ENCODE assay signal across 1 cellular context in the genomic region with DNA sequence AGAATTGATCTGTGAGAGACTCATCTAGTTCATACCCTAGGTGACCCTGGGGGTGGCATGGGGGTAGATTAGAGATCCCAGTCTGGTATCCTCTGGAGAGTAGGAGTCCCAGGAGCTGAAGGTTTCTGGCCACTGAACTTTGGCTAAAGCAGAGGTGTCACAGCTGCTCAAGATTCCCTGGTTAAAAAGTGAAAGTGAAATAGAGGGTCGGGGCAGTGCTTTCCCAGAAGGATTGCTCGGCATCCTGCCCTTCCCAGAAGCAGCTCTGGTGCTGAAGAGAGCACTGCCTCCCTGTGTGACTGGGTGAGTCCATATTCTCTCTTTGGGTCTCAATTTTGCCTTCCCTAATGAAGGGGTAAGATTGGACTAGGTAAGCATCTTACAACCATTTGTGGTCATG.
A peak's percentile ranks its signal among the peaks of the same experiment; 100 is the strongest.
TF ChIP-seq lines count a peak whose summit lies in the region.

No MANE protein-coding gene starts in this region.

TF ChIP-seq in K562, 482 proteins besides CTCF, POLR2A, EP300 and RAD21 (continued from another document):
- TF ChIP-seq, protein P1, sequence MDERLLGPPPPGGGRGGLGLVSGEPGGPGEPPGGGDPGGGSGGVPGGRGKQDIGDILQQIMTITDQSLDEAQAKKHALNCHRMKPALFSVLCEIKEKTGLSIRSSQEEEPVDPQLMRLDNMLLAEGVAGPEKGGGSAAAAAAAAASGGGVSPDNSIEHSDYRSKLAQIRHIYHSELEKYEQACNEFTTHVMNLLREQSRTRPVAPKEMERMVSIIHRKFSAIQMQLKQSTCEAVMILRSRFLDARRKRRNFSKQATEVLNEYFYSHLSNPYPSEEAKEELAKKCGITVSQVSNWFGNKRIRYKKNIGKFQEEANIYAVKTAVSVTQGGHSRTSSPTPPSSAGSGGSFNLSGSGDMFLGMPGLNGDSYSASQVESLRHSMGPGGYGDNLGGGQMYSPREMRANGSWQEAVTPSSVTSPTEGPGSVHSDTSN (CRISPR knock-in tag; IDR thresholded peaks at IDR 0.05; ENCODE audit: low read depth), result no peak
- TF ChIP-seq, protein P1 (tag; conservative IDR thresholded peaks at IDR 0.05; ENCODE audit: low read depth), result no peak
- no peak for TF ChIP-seq XRCC5 (IDR thresholded peaks at IDR 0.05; ENCODE audit: low read depth, low read length)
- no peak for TF ChIP-seq PRMT5 (CRISPR knock-in tag; IDR thresholded peaks at IDR 0.05)
- TF ChIP-seq, protein P2, sequence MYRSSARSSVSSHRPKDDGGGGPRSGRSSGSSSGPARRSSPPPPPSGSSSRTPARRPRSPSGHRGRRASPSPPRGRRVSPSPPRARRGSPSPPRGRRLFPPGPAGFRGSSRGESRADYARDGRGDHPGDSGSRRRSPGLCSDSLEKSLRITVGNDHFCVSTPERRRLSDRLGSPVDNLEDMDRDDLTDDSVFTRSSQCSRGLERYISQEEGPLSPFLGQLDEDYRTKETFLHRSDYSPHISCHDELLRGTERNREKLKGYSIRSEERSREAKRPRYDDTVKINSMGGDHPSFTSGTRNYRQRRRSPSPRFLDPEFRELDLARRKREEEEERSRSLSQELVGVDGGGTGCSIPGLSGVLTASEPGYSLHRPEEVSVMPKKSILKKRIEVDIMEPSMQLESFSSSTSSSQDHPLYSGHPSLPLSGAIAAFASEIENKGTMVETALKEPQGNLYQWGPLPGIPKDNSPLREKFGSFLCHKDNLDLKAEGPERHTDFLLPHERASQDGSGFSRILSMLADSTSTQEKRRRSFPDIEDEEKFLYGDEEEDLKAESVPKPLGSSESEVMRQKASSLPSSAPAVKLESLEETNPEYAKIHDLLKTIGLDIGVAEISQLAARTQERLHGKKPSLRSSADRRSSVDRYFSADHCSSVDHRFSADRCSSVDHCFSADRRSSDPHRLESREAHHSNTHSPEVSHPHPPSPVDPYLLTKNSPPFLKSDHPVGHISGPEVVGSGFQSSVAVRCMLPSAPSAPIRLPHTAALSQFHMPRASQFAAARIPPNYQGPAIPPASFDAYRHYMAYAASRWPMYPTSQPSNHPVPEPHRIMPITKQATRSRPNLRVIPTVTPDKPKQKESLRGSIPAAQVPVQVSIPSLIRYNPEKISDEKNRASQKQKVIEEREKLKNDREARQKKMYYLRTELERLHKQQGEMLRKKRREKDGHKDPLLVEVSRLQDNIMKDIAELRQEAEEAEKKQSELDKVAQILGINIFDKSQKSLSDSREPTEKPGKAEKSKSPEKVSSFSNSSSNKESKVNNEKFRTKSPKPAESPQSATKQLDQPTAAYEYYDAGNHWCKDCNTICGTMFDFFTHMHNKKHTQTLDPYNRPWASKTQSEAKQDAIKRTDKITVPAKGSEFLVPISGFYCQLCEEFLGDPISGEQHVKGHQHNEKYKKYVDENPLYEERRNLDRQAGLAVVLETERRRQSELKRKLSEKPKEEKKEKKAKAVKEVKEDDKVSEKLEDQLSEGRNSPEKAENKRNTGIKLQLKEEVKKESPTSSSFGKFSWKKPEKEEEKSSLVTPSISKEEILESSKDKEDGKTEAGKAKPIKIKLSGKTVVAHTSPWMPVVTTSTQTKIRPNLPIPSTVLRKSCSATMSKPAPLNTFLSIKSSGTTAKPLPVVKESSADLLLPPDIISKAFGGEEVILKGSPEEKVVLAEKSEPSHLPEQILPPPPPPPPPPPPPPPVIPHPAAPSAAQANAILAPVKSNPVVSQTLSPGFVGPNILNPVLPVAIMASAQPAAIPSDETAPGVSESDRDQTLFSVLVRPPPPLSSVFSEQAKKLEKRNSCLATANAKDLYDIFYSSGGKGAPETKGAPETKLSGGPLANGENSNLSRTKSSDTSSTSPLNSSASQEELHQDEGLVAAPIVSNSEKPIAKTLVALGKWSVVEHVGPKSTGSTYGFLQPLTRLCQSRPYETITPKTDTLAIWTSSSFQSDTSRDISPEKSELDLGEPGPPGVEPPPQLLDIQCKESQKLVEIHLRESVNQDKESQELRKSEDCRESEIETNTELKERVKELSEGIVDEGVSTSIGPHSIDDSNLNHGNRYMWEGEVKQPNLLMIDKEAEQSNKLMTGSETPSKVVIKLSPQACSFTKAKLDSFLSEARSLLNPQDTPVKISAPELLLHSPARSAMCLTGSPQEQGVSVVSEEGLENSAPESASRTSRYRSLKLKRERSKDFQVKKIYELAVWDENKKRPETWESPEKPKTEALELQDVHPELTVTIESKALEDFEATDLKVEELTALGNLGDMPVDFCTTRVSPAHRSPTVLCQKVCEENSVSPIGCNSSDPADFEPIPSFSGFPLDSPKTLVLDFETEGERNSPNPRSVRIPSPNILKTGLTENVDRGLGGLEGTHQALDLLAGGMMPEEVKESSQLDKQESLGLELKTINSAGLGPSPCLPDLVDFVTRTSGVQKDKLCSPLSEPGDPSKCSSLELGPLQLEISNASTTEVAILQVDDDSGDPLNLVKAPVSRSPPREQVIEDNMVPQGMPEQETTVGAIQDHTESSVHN (IDR thresholded peaks at IDR 0.05; ENCODE audit: borderline replicate concordance in 1 of 2, low read depth in 1 of 2), result no peak
- 0 out of 2 replicates have a peak, but pooled peaks have one; percentile 29 for TF ChIP-seq ZNF175 (CRISPR knock-in tag; IDR thresholded peaks at IDR 0.05; ENCODE audit: low read depth)
- TF ChIP-seq ARHGAP35 (IDR thresholded peaks at IDR 0.05; ENCODE audit: partially characterized antibody), result no peak
- TF ChIP-seq EHMT2 (IDR thresholded peaks at IDR 0.05), result no peak
- TF ChIP-seq, protein P3, sequence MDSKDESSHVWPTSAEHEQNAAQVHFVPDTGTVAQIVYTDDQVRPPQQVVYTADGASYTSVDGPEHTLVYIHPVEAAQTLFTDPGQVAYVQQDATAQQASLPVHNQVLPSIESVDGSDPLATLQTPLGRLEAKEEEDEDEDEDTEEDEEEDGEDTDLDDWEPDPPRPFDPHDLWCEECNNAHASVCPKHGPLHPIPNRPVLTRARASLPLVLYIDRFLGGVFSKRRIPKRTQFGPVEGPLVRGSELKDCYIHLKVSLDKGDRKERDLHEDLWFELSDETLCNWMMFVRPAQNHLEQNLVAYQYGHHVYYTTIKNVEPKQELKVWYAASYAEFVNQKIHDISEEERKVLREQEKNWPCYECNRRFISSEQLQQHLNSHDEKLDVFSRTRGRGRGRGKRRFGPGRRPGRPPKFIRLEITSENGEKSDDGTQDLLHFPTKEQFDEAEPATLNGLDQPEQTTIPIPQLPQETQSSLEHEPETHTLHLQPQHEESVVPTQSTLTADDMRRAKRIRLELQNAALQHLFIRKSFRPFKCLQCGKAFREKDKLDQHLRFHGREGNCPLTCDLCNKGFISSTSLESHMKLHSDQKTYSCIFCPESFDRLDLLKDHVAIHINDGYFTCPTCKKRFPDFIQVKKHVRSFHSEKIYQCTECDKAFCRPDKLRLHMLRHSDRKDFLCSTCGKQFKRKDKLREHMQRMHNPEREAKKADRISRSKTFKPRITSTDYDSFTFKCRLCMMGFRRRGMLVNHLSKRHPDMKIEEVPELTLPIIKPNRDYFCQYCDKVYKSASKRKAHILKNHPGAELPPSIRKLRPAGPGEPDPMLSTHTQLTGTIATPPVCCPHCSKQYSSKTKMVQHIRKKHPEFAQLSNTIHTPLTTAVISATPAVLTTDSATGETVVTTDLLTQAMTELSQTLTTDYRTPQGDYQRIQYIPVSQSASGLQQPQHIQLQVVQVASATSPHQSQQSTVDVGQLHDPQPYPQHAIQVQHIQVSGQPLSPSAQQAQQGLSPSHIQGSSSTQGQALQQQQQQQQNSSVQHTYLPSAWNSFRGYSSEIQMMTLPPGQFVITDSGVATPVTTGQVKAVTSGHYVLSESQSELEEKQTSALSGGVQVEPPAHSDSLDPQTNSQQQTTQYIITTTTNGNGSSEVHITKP (IDR thresholded peaks at IDR 0.05; ENCODE audit: partially characterized antibody), result peak; percentile 14
- TF ChIP-seq, protein P4, sequence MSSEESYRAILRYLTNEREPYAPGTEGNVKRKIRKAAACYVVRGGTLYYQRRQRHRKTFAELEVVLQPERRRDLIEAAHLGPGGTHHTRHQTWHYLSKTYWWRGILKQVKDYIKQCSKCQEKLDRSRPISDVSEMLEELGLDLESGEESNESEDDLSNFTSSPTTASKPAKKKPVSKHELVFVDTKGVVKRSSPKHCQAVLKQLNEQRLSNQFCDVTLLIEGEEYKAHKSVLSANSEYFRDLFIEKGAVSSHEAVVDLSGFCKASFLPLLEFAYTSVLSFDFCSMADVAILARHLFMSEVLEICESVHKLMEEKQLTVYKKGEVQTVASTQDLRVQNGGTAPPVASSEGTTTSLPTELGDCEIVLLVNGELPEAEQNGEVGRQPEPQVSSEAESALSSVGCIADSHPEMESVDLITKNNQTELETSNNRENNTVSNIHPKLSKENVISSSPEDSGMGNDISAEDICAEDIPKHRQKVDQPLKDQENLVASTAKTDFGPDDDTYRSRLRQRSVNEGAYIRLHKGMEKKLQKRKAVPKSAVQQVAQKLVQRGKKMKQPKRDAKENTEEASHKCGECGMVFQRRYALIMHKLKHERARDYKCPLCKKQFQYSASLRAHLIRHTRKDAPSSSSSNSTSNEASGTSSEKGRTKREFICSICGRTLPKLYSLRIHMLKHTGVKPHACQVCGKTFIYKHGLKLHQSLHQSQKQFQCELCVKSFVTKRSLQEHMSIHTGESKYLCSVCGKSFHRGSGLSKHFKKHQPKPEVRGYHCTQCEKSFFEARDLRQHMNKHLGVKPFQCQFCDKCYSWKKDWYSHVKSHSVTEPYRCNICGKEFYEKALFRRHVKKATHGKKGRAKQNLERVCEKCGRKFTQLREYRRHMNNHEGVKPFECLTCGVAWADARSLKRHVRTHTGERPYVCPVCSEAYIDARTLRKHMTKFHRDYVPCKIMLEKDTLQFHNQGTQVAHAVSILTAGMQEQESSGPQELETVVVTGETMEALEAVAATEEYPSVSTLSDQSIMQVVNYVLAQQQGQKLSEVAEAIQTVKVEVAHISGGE (CRISPR knock-in tag; IDR thresholded peaks at IDR 0.05), result no peak
